ENCODE assay signal across 15 cellular contexts in genomic region chr1:119874186-119874585, GRCh38. TPM values are rescaled to one million over a fixed set of nuclear protein-coding genes. Genes with fewer than 3 reads are reported as not detected.
"Had no signal": no experiment of that assay in that cellular context is flagged by ENCODE, and none has a peak within 500 bp of the region (broad histone marks: within the 10 kb centered on the region; RNA-seq: fewer than 3 reads in every experiment).

No MANE protein-coding gene starts in this region.

- H3K9me3 ChIP-seq: prostate gland, testis had no signal

- H3K27ac ChIP-seq: prostate gland, testis, VCaP had no signal

- H3K36me3 Mint-ChIP-seq: activated naive CD8-positive, alpha-beta T cell treated with anti-CD3 and anti-CD28 coated beads, Interleukin-2, amount 10 ng/mL, durations not matched to agents 7 days and 5 days; naive thymus-derived CD4-positive, alpha-beta T cell had no signal

- DNase-seq: activated CD8-positive, alpha-beta memory T cell treated with anti-CD3 and anti-CD28 coated beads, Interleukin-2, amount 50 U/mL, for 4 hours; activated CD8-positive, alpha-beta T cell treated with anti-CD3 and anti-CD28 coated beads for 36 hours; activated naive CD8-positive, alpha-beta T cell treated with anti-CD3 and anti-CD28 coated beads, Interleukin-2, amount 10 ng/mL, durations not matched to agents 7 days and 5 days; naive thymus-derived CD4-positive, alpha-beta T cell; stimulated activated CD4-positive, alpha-beta T cell treated with anti-CD3 and anti-CD28 coated beads, Interleukin-2, amount 100 ng/mL, for 48 hours; stimulated activated CD8-positive, alpha-beta memory T cell treated with anti-CD3 and anti-CD28 coated beads, Interleukin-4, amount 100 ng/mL, for 48 hours had no signal

- ATAC-seq: naive thymus-derived CD4-positive, alpha-beta T cell had no signal

- H3K9me3 Mint-ChIP-seq: activated CD8-positive, alpha-beta T cell treated with anti-CD3 and anti-CD28 coated beads for 36 hours; activated naive CD8-positive, alpha-beta T cell treated with anti-CD3 and anti-CD28 coated beads, Interleukin-2, amount 10 ng/mL, durations not matched to agents 7 days and 5 days; naive thymus-derived CD4-positive, alpha-beta T cell; stimulated activated naive CD8-positive, alpha-beta T cell treated with anti-CD3 and anti-CD28 coated beads, Interleukin-15, Interleukin-2, amounts not matched to agents 100 ng/mL and 50 ng/mL, for 24 hours had no signal

- H3K4me3 ChIP-seq: prostate gland, testis had no signal

- FAIRE-seq: frontal cortex had no signal

- H3K4me3 Mint-ChIP-seq: activated CD8-positive, alpha-beta T cell treated with anti-CD3 and anti-CD28 coated beads for 36 hours; activated naive CD8-positive, alpha-beta T cell treated with anti-CD3 and anti-CD28 coated beads, Interleukin-2, amount 10 ng/mL, durations not matched to agents 7 days and 5 days; naive thymus-derived CD4-positive, alpha-beta T cell; stimulated activated naive CD8-positive, alpha-beta T cell treated with anti-CD3 and anti-CD28 coated beads, Interleukin-15, Interleukin-2, amounts not matched to agents 100 ng/mL and 50 ng/mL, for 24 hours had no signal

- H3K36me3 ChIP-seq: prostate gland had no signal

- H3K27me3 ChIP-seq: testis had no signal

- H3K27ac Mint-ChIP-seq: activated CD8-positive, alpha-beta T cell treated with anti-CD3 and anti-CD28 coated beads for 36 hours; activated naive CD8-positive, alpha-beta T cell treated with anti-CD3 and anti-CD28 coated beads, Interleukin-2, amount 10 ng/mL, durations not matched to agents 7 days and 5 days; naive thymus-derived CD4-positive, alpha-beta T cell; stimulated activated naive CD8-positive, alpha-beta T cell treated with anti-CD3 and anti-CD28 coated beads, Interleukin-15, Interleukin-2, amounts not matched to agents 100 ng/mL and 50 ng/mL, for 24 hours had no signal

- H3K4me1 ChIP-seq: testis had no signal

RNA-seq across cellular contexts. Expression of gene ADAM30, which starts 22.1 kb away (rescaled TPM):
- total RNA-seq: activated CD8-positive, alpha-beta T cell treated with anti-CD3 and anti-CD28 coated beads for 36 hours; activated naive CD8-positive, alpha-beta T cell treated with anti-CD3 and anti-CD28 coated beads, Interleukin-2, amount 10 ng/mL, durations not matched to agents 7 days and 5 days; frontal cortex; liver; naive thymus-derived CD4-positive, alpha-beta T cell; sciatic nerve; T-helper 2 cell treated with Interferon-gamma antibody and Interleukin-4, amounts not matched to agents 100 ng/mL and 5 ng/mL, for 36 hours; urinary bladder had no signal
